In the genomic region with DNA sequence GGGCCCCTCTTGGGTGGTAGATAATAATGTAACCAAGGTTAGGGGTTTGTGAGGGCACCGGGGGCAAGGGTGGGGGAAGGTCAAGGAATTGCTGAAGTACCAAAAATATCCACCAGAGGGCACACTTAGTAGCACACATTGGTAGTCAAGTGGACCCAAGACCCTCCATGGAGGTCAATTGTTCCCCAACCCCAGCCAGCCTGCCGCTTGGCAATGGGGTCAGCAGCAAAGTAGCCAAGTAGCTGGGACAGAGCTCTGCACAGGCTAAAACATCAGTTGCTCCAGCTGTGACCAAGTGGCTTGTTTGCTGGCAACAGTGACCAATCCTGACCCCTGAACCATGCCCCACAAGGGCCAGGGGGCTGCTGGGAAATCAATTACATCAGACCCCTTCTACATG, we compare ENCODE assay signal across 8 cellular contexts.
DNase-seq lines count a peak whose midpoint lies in the region; ATAC-seq and TF ChIP-seq lines count a peak whose summit lies in the region.

No MANE protein-coding gene starts in this region.

- no peak overlapping the region for H3K4me3 ChIP-seq in left lung

- H3K27ac ChIP-seq in left lung, result no peak overlapping the region

- peaks cover 0 to 39% of the 10 kb centered on the region in 2 donors for H3K36me3 ChIP-seq in left lung

- H3K9me3 ChIP-seq in left lung, result no peaks in the 10 kb centered on the region

- peak; percentile 79 to 84 for TF ChIP-seq CTCF in left lung (IDR thresholded peaks at IDR 0.05)

- intact Hi-C loops in left lung (cut with DNase I), result loop anchor here in 1 of 2 donors (5.0 kb wide), 1 partner anchor 169 kb away; no protein-coding TSS in a partner anchor

- peak; percentile 2 to 30 for DNase-seq in NCI-H2081 (lab: John Stamatoyannopoulos, UW)
- DNase-seq in NCI-H2081 treated with DMSO at 0.1 percent for 48 hours (lab: John Stamatoyannopoulos, UW), result no peak
- DNase-seq in T-helper 9 cell, result peak; percentile 28
- peak; percentile 34 for DNase-seq in central memory CD4-positive, alpha-beta T cell
- DNase-seq in left lung, result no peak
- DNase-seq in superior temporal gyrus (ENCODE audit: extremely low spot score), result peak; percentile 80

- ATAC-seq in HG03175 (IDR thresholded peaks at IDR 0.05; ENCODE audit: unreplicated experiment) (peak; percentile 49), left lung (peak; percentile 58), GM18858 (IDR thresholded peaks at IDR 0.05; ENCODE audit: unreplicated experiment) (no peak)

- H3K4me1 ChIP-seq in left lung, result no peaks in the 10 kb centered on the region

- H3K27me3 ChIP-seq in left lung, result no peaks in the 10 kb centered on the region

Comparison
In these comparisons a context has a peak if more than half of its experiments do, and no peak if none do; other contexts are left out.
1. DNase-seq: peak in NCI-H2081 (2 of 2), T-helper 9 cell (single experiment), central memory CD4-positive, alpha-beta T cell (single experiment) and superior temporal gyrus (single experiment); none in NCI-H2081 treated with DMSO at 0.1 percent for 48 hours (single experiment) and left lung (0 of 2).